ENCODE assay signal across 18 cellular contexts in genomic region chr12:6090786-6091185, GRCh38. TPM values are rescaled to one million over a fixed set of nuclear protein-coding genes. Genes with fewer than 3 reads are reported as not detected.
DNase-seq lines count a peak whose midpoint lies in the region; ATAC-seq and TF ChIP-seq lines count a peak whose summit lies in the region.
"Had no signal": no experiment of that assay in that cellular context is flagged by ENCODE, and none has a peak within 500 bp of the region (broad histone marks: within the 10 kb centered on the region; RNA-seq: fewer than 3 reads in every experiment).

No MANE protein-coding gene starts in this region.

- ATAC-seq in mucosa of descending colon: no peak
- ATAC-seq in GM18858 (IDR thresholded peaks at IDR 0.05; ENCODE audit: unreplicated experiment): no peak
- no peak for ATAC-seq in GM18861 (IDR thresholded peaks at IDR 0.05; ENCODE audit: unreplicated experiment)
- ATAC-seq: activated T-cell treated with anti-CD3 and anti-CD28 coated beads, Interleukin-2, amount 50 U/mL, for 72 hours; naive thymus-derived CD4-positive, alpha-beta T cell had no signal

- no peaks in the 10 kb centered on the region for H3K27me3 ChIP-seq in fibroblast of lung (ENCODE audit: control insufficient read depth, insufficient read depth, low read length)
- H3K27me3 ChIP-seq in liver (ENCODE audit: control insufficient read depth in 4 of 4, insufficient read depth in 4 of 4, low read length in 3 of 4): no peaks in the 10 kb centered on the region
- H3K27me3 ChIP-seq in transverse colon: peaks cover 5% of the 10 kb centered on the region
- H3K27me3 ChIP-seq: adrenal gland had no signal

- H3K9me3 ChIP-seq in fibroblast of lung (ENCODE audit: control insufficient read depth, insufficient read depth, low read depth, low read length): no peaks in the 10 kb centered on the region
- no peaks in the 10 kb centered on the region for H3K9me3 ChIP-seq in liver (ENCODE audit: control insufficient read depth in 4 of 4, low read length in 3 of 4)
- H3K9me3 ChIP-seq in transverse colon: no peaks in the 10 kb centered on the region
- no peaks in the 10 kb centered on the region for H3K9me3 ChIP-seq in mucosa of descending colon
- H3K9me3 ChIP-seq: adrenal gland had no signal

- no peaks in the 10 kb centered on the region for H3K36me3 ChIP-seq in fibroblast of lung (ENCODE audit: control insufficient read depth, insufficient read depth, low read length)
- H3K36me3 ChIP-seq in liver (ENCODE audit: control insufficient read depth in 4 of 4, insufficient read depth in 3 of 4, low read depth in 1 of 4, low read length in 3 of 4): no peaks in the 10 kb centered on the region
- H3K36me3 ChIP-seq in transverse colon: no peaks in the 10 kb centered on the region
- H3K36me3 ChIP-seq in mucosa of descending colon (ENCODE audit: low read depth): no peaks in the 10 kb centered on the region
- H3K36me3 ChIP-seq: adrenal gland had no signal

- H3K4me3 ChIP-seq in fibroblast of lung (replicated peaks in 1 of 4; ENCODE audit: control extremely low read depth in 1 of 4, insufficient read depth in 1 of 4, low read depth in 3 of 4, low read length in 4 of 4) (no peak overlapping the region), liver (ENCODE audit: low read depth in 1 of 3, low read length in 3 of 3) (no peak overlapping the region), transverse colon (no peak overlapping the region), mucosa of descending colon (no peak overlapping the region)
- H3K4me3 ChIP-seq: adrenal gland had no signal

- H2AFZ ChIP-seq in fibroblast of lung (ENCODE audit: low read length): no peak overlapping the region

- H3K79me2 ChIP-seq in fibroblast of lung (ENCODE audit: control insufficient read depth, insufficient read depth, low read length): no peaks in the 10 kb centered on the region

- WGBS in liver: 57% methylated on average over 6 of the region's 6 CpGs
- WGBS in transverse colon (ENCODE audit: low coverage in 1 of 2), 2 donors: 17 to 24% methylated on average over 3 to 6 of the region's 6 CpGs

- H3K27ac ChIP-seq in fibroblast of lung (ENCODE audit: insufficient read depth, low read length) (no peak overlapping the region), liver (ENCODE audit: low read depth in 1 of 2, low read length in 2 of 2) (no peak overlapping the region), transverse colon (no peak overlapping the region)
- H3K27ac ChIP-seq: 22Rv1 had no signal

- DNase-seq in DMS79 treated with DMSO at 0.1 percent for 48 hours (lab: John Stamatoyannopoulos, UW): peak; percentile 16
- no peak for DNase-seq in DMS79 (lab: John Stamatoyannopoulos, UW)
- peak; percentile 62 to 68 for DNase-seq in fibroblast of lung (ENCODE audit: low read depth in 2 of 2)
- peak; percentile 23 for DNase-seq in transverse colon
- no peak for DNase-seq in mucosa of descending colon
- DNase-seq: activated CD4-positive, alpha-beta T cell treated with anti-CD3 and anti-CD28 coated beads, Interleukin-2, amount 50 U/mL, for 48 hours; activated T-cell treated with anti-CD3 and anti-CD28 coated beads, Interleukin-2, amount 50 U/mL, for 72 hours; CD4-positive, alpha-beta T cell; foreskin melanocyte; naive thymus-derived CD4-positive, alpha-beta T cell; NCI-H2171; SHP77 treated with DMSO at 0.1 percent for 48 hours; stimulated activated CD4-positive, alpha-beta T cell treated with anti-CD3 and anti-CD28 coated beads, Interleukin-4, amount 100 ng/mL, for 4 hours had no signal

- TF ChIP-seq EP300 in transverse colon (IDR thresholded peaks at IDR 0.05; ENCODE audit: low read depth): no peak

- in situ Hi-C loops in transverse colon (cut with MboI; ENCODE audit: low pct_ligation_motif_present in 1 of 4, low pct_unique_long_range_greater_than_20kb in 1 of 4, low sequenced_read_pairs in 3 of 4): no loop called here

- H4K20me1 ChIP-seq in fibroblast of lung (ENCODE audit: control insufficient read depth, extremely low read depth, insufficient read depth, low read length): no peaks in the 10 kb centered on the region

- TF ChIP-seq RAD21 in liver (IDR thresholded peaks at IDR 0.05): no peak

- no peak for TF ChIP-seq POLR2A in transverse colon (IDR thresholded peaks at IDR 0.05)

- TF ChIP-seq CTCF in fibroblast of lung (conservative IDR thresholded peaks at IDR 0.05 in 1 of 2, IDR thresholded peaks at IDR 0.05 in 1 of 2; ENCODE audit: low read depth in 1 of 2, low read length in 2 of 2) (no peak), liver (IDR thresholded peaks at IDR 0.05; ENCODE audit: low read depth, low read length, missing input control) (no peak), transverse colon (IDR thresholded peaks at IDR 0.05) (no peak), mucosa of descending colon (IDR thresholded peaks at IDR 0.05) (no peak)

- no peak overlapping the region for H3K4me2 ChIP-seq in fibroblast of lung (ENCODE audit: extremely low read depth, insufficient read depth, low read length)

- peaks cover 20% of the 10 kb centered on the region for H3K4me1 ChIP-seq in fibroblast of lung (ENCODE audit: control insufficient read depth, extremely low read depth, insufficient read depth, low read length)
- H3K4me1 ChIP-seq in liver (ENCODE audit: control insufficient read depth in 4 of 4, insufficient read depth in 4 of 4, low read length in 3 of 4): no peaks in the 10 kb centered on the region
- H3K4me1 ChIP-seq in transverse colon: peaks cover 0 to 24% (median 4%) of the 10 kb centered on the region in 4 donors
- no peaks in the 10 kb centered on the region for H3K4me1 ChIP-seq in mucosa of descending colon (ENCODE audit: low read depth)

- intact Hi-C loops in transverse colon (cut with DNase I; ENCODE audit: low total_unique reads): no loop called here
- intact Hi-C loops in mucosa of descending colon (cut with DNase I, micrococcal nuclease): no loop called here

- H3K9ac ChIP-seq in fibroblast of lung (ENCODE audit: insufficient read depth, low read length): no peak overlapping the region
- H3K9ac ChIP-seq in liver (ENCODE audit: low read depth in 1 of 2, low read length in 2 of 2): no peak overlapping the region

TF ChIP-seq in liver, 16 proteins besides CTCF, POLR2A, EP300 and RAD21:
- TF ChIP-seq SP1 (IDR thresholded peaks at IDR 0.05): no peak
- peak; percentile 18 for TF ChIP-seq NR2F2 (IDR thresholded peaks at IDR 0.05)
- TF ChIP-seq HNF4A (conservative IDR thresholded peaks at IDR 0.05): peak in 1 of 2 donors; percentile 46
- TF ChIP-seq REST (IDR thresholded peaks at IDR 0.05): no peak

RNA-seq across cellular contexts. Expression of gene VWF, which starts 33.7 kb away (rescaled TPM):
- total RNA-seq in fibroblast of lung: 0.26 and 1.7 TPM in 2 replicates
- 0.15 and 0.21 TPM in 2 replicates for polyA plus RNA-seq in fibroblast of lung
- 0.19 and 0.43 TPM in 2 replicates for polyA plus RNA-seq in fibroblast of lung (2012)
- 1.2 and 2.6 TPM in 2 replicates for polyA minus RNA-seq in fibroblast of lung (ENCODE audit: low replicate concordance)
- total RNA-seq in liver: 10 to 100 TPM in 1 of 2 donors, 1 to 10 TPM in 1; 2.1 to 10.8 TPM
- polyA plus RNA-seq in liver: 1 to 10 TPM; 3.3 to 4.6 TPM
- 10 to 100 TPM; 31.3 to 71.2 (median 51.5) TPM for total RNA-seq in transverse colon
- total RNA-seq in mucosa of descending colon: 10 to 100 TPM; 34.3 to 82.5 (median 72.9) TPM
- polyA plus RNA-seq: naive thymus-derived CD4-positive, alpha-beta T cell had no signal

Comparison
In these comparisons a context has a peak if more than half of its experiments do, and no peak if none do; other contexts are left out.
1. DNase-seq: peak in DMS79 treated with DMSO at 0.1 percent for 48 hours (single experiment), fibroblast of lung (2 of 2) and transverse colon (single experiment); none in DMS79 (single experiment) and mucosa of descending colon (0 of 3).